ENCODE assay signal across 1 cellular context in genomic region chr16:24995033-24995432, GRCh38.
A peak's percentile ranks its signal among the peaks of the same experiment; 100 is the strongest.
TF ChIP-seq lines count a peak whose summit lies in the region.

No MANE protein-coding gene starts in this region.

TF ChIP-seq in HepG2, 621 proteins besides CTCF, POLR2A, EP300 and RAD21:
- TF ChIP-seq CENPT (CRISPR knock-in tag; IDR thresholded peaks at IDR 0.05; ENCODE audit: low read depth) (no peak), GZF1 (CRISPR knock-in tag; IDR thresholded peaks at IDR 0.05) (0 out of 2 replicates have a peak, but pooled peaks have one; percentile 51), ZNF274 (CRISPR knock-in tag; IDR thresholded peaks at IDR 0.05) (0 out of 2 replicates have a peak, but pooled peaks have one; percentile 23), CAMTA2 (CRISPR knock-in tag; IDR thresholded peaks at IDR 0.05; ENCODE audit: borderline replicate concordance) (no peak), ZNF629 (CRISPR knock-in tag; conservative IDR thresholded peaks at IDR 0.05) (peak; percentile 84), MLLT10 (CRISPR knock-in tag; IDR thresholded peaks at IDR 0.05) (no peak), PLSCR1 (CRISPR knock-in tag; IDR thresholded peaks at IDR 0.05; ENCODE audit: borderline replicate concordance) (no peak), KLF16 (CRISPR knock-in tag; IDR thresholded peaks at IDR 0.05) (0 out of 4 replicates have a peak, but pooled peaks of 1 of the 2 experiments have one; percentile 7), ZNF17 (CRISPR knock-in tag; IDR thresholded peaks at IDR 0.05) (no peak), SALL1 (CRISPR knock-in tag; IDR thresholded peaks at IDR 0.05) (no peak), ZNF256 (CRISPR knock-in tag; conservative IDR thresholded peaks at IDR 0.05) (no peak), MIXL1 (CRISPR knock-in tag; IDR thresholded peaks at IDR 0.05) (no peak), POGZ (CRISPR knock-in tag; IDR thresholded peaks at IDR 0.05) (0 out of 2 replicates have a peak, but pooled peaks have one; percentile 26), HNRNPK (IDR thresholded peaks at IDR 0.05; ENCODE audit: low read depth, low read length, poor library complexity, severe bottlenecking) (no peak), KAT7 (CRISPR knock-in tag; IDR thresholded peaks at IDR 0.05; ENCODE audit: borderline replicate concordance) (no peak), CHD4 (IDR thresholded peaks at IDR 0.05; ENCODE audit: borderline replicate concordance, low read length) (peak; percentile 69; the same call in 1 of the 2 replicates), ATF3 (CRISPR knock-in tag; IDR thresholded peaks at IDR 0.05) (no peak), ZNF776 (CRISPR knock-in tag; IDR thresholded peaks at IDR 0.05) (no peak), PATZ1 (CRISPR knock-in tag; IDR thresholded peaks at IDR 0.05) (no peak), ATF2 (CRISPR knock-in tag; IDR thresholded peaks at IDR 0.05) (no peak), HOXD1 (CRISPR knock-in tag; IDR thresholded peaks at IDR 0.05) (no peak), AGO2 (optimal IDR thresholded peaks at IDR 0.05; ENCODE audit: low read depth, low read length) (no peak), ZSCAN25 (CRISPR knock-in tag; IDR thresholded peaks at IDR 0.05) (0 out of 2 replicates have a peak, but pooled peaks have one; percentile 44), HMGXB3 (CRISPR knock-in tag; IDR thresholded peaks at IDR 0.05; ENCODE audit: borderline replicate concordance) (no peak), ZNF564 (CRISPR knock-in tag; IDR thresholded peaks at IDR 0.05) (no peak), SRF (IDR thresholded peaks at IDR 0.05; ENCODE audit: low read depth, low read length) (no peak), ZNF160 (CRISPR knock-in tag; IDR thresholded peaks at IDR 0.05) (no peak), PBX3 (CRISPR knock-in tag; IDR thresholded peaks at IDR 0.05; ENCODE audit: borderline replicate concordance) (no peak), ZNF710 (CRISPR knock-in tag; IDR thresholded peaks at IDR 0.05; ENCODE audit: borderline replicate concordance) (0 out of 2 replicates have a peak, but pooled peaks have one; percentile 5), TFAP4 (IDR thresholded peaks at IDR 0.05; ENCODE audit: borderline replicate concordance, low read depth) (no peak), ZNF597 (CRISPR knock-in tag; IDR thresholded peaks at IDR 0.05) (no peak), ZFP36L2 (CRISPR knock-in tag; IDR thresholded peaks at IDR 0.05) (no peak), DNMT3B (CRISPR knock-in tag; conservative IDR thresholded peaks at IDR 0.05) (no peak), ZFP37 (CRISPR knock-in tag; IDR thresholded peaks at IDR 0.05; ENCODE audit: borderline replicate concordance) (no peak), DMAP1 (CRISPR knock-in tag; IDR thresholded peaks at IDR 0.05) (no peak), HDAC6 (IDR thresholded peaks at IDR 0.05; ENCODE audit: low read depth, low read length) (no peak), ZKSCAN5 (CRISPR knock-in tag; IDR thresholded peaks at IDR 0.05) (no peak), NFKB2 (CRISPR knock-in tag; IDR thresholded peaks at IDR 0.05; ENCODE audit: borderline replicate concordance) (no peak), ZFP91 (CRISPR knock-in tag; IDR thresholded peaks at IDR 0.05; ENCODE audit: borderline replicate concordance) (no peak)
